Comparison of ENCODE assay signal across 1 cellular context in genomic region chr17:4950075-4950756, GRCh38.
A peak's percentile ranks its signal among the peaks of the same experiment; 100 is the strongest.
TF ChIP-seq lines count a peak whose summit lies in the region.

No MANE protein-coding gene starts in this region.

TF ChIP-seq in HepG2, 621 proteins besides CTCF, POLR2A, EP300 and RAD21 (continued from another document):
- TF ChIP-seq ZNF687 (CRISPR knock-in tag; IDR thresholded peaks at IDR 0.05) (peak; percentile 53), ZSCAN31 (CRISPR knock-in tag; IDR thresholded peaks at IDR 0.05; ENCODE audit: low read depth) (peak; percentile 41; the same call in 1 of the 2 replicates), TFE3 (CRISPR knock-in tag; IDR thresholded peaks at IDR 0.05) (no peak), ZNF367 (CRISPR knock-in tag; IDR thresholded peaks at IDR 0.05; ENCODE audit: borderline replicate concordance) (no peak), ZNF44 (CRISPR knock-in tag; IDR thresholded peaks at IDR 0.05) (0 out of 2 replicates have a peak, but pooled peaks have one; percentile 50), PAXIP1 (CRISPR knock-in tag; conservative IDR thresholded peaks at IDR 0.05) (no peak), HOMEZ (CRISPR knock-in tag; IDR thresholded peaks at IDR 0.05; ENCODE audit: low read depth) (no peak), PRDM4 (CRISPR knock-in tag; IDR thresholded peaks at IDR 0.05; ENCODE audit: borderline replicate concordance) (no peak)
